ENCODE assay signal across 27 cellular contexts in the genomic region with DNA sequence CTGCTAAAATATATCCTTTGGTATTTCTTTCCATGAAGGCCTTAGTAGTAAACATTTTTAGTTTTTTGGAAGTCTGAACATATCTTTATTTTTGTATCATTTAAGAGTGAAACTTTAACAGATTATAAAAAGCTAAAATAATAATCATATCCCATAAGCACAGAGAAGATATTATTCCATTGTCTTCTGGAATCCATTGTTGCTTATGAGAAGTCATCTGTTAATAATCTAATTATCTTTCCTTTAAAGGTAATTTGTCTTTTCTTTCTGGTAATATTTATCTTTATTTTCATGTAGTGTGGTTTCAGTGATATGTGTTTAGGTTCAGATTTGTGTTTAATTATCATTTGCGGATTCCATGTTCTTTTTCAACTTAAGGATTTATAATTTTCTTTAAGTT.
"Had no signal": no experiment of that assay in that cellular context is flagged by ENCODE, and none has a peak within 500 bp of the region (broad histone marks: within the 10 kb centered on the region; RNA-seq: fewer than 3 reads in every experiment).

No MANE protein-coding gene starts in this region.

- H3K4me2 ChIP-seq: hepatocyte, neural progenitor cell had no signal

- H3K4me1 ChIP-seq: adrenal gland, left lung, neural progenitor cell, upper lobe of left lung had no signal

- H3K79me2 ChIP-seq: hepatocyte had no signal

- H3K9ac ChIP-seq: neural progenitor cell had no signal

- H2AFZ ChIP-seq: hepatocyte, neural progenitor cell had no signal

- H3K4me3 ChIP-seq: adrenal gland, ascending aorta, hepatocyte, left lung, lung, neural progenitor cell, upper lobe of left lung had no signal

- DNase-seq: activated CD4-positive, alpha-beta T cell treated with anti-CD3 and anti-CD28 coated beads for 4 hours; activated CD4-positive, alpha-beta T cell treated with anti-CD3 and anti-CD28 coated beads, Interleukin-2, amount 50 U/mL, for 48 hours; activated CD4-positive, CD25-positive, alpha-beta regulatory T cell; activated CD8-positive, alpha-beta memory T cell treated with anti-CD3 and anti-CD28 coated beads, Interleukin-2, amount 50 U/mL, for 48 hours; activated naive CD4-positive, alpha-beta T cell; activated T-cell treated with anti-CD3 and anti-CD28 coated beads, Interleukin-2, amount 50 U/mL, for 4 hours; adrenal gland; brain microvascular endothelial cell; central memory CD4-positive, alpha-beta T cell; dermis blood vessel endothelial cell; effector CD8-positive, alpha-beta T cell; foreskin melanocyte; glutamatergic neuron; kidney glomerular epithelial cell; left lung; naive thymus-derived CD8-positive, alpha-beta T cell; posterior cingulate gyrus; small intestine; stimulated activated CD4-positive, alpha-beta T cell treated with anti-CD3 and anti-CD28 coated beads, Interleukin-15, amount 100 ng/mL, for 24 hours; stimulated activated CD8-positive, alpha-beta memory T cell treated with anti-CD3 and anti-CD28 coated beads, Interleukin-4, amount 100 ng/mL, for 48 hours; stimulated activated naive B cell treated with anti-CD40 and anti-IgM and Interleukin-4, amounts not matched to agents 10 μg/mL and 1 μg/mL and 100 μg/mL, for 72 hours; upper lobe of left lung had no signal

- H3K36me3 ChIP-seq: adrenal gland, ascending aorta, brain microvascular endothelial cell, left lung, neural progenitor cell, upper lobe of left lung had no signal

- H3K27ac ChIP-seq: adrenal gland, ascending aorta, brain microvascular endothelial cell, hepatocyte, left lung, neural progenitor cell, upper lobe of left lung had no signal

- H3K27me3 ChIP-seq: adrenal gland, ascending aorta, brain microvascular endothelial cell, hepatocyte, left lung, neural progenitor cell, upper lobe of left lung had no signal

- ATAC-seq: activated T-cell treated with anti-CD3 and anti-CD28 coated beads, Interleukin-2, amount 50 U/mL, for 4 hours; naive thymus-derived CD8-positive, alpha-beta T cell; sciatic nerve; stimulated activated naive B cell treated with anti-CD40 and anti-IgM and Interleukin-4, amounts not matched to agents 10 μg/mL and 1 μg/mL and 100 μg/mL, for 72 hours had no signal
